ENCODE assay signal across 27 cellular contexts in the genomic region with DNA sequence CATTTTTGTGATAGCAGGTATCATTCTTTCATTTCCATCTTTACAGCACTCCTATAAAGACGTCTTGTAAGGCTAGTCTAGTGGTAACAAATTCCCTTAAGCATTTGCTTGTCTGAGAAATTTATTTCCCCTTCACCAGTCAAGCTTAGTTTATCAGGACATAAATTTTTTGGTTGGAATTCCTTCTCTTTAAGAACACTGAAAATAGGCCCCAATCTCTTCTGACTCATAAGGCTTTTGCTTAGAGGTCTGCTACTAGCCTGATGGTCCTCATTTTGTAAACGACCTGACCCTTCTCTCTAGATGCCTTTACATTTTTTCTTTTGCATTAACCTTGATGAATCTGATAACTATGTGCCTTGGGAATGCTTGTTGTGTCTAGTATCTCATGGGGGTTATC. TPM values are rescaled to one million over a fixed set of nuclear protein-coding genes. Genes with fewer than 3 reads are reported as not detected.
"Had no signal": no experiment of that assay in that cellular context is flagged by ENCODE, and none has a peak within 500 bp of the region (broad histone marks: within the 10 kb centered on the region; RNA-seq: fewer than 3 reads in every experiment).

No MANE protein-coding gene starts in this region.

- H3K4me2 ChIP-seq: KMS-11, PC-9 had no signal

- H3K27me3 ChIP-seq: Peyer's patch, SJCRH30 had no signal

- DNase-seq: Kasumi-1; MM.1S; NCI-H1092 treated with DMSO at 0.1 percent for 48 hours; NCI-H1436; NCI-H1694; NCI-H187 treated with DMSO at 0.1 percent for 48 hours; NCI-H2029 treated with DMSO at 0.1 percent for 48 hours; NCI-H2171 treated with DMSO at 0.1 percent for 48 hours; NCI-H524; NCI-H526 treated with DMSO at 0.1 percent for 48 hours; NCI-H748 treated with DMSO at 0.1 percent for 48 hours; NK-92 treated with Interleukin-12 subunit alpha and Interleukin-12 subunit beta, amount 100 ng/mL, for 24 hours; OCI-M1; PC-9; Peyer's patch; SHP77 treated with DMSO at 0.1 percent for 48 hours; SJCRH30; T-helper 1 cell had no signal

- H3K9ac ChIP-seq: KMS-11 had no signal

- ATAC-seq: HepG2, K562, Right ventricle myocardium inferior, SK-N-SH treated with all-trans-retinoic acid at 6 μM for 48 hours had no signal

- H3K36me3 ChIP-seq: Peyer's patch, SJCRH30 had no signal

- H3K4me1 ChIP-seq: SJCRH30 had no signal

- H3K4me3 ChIP-seq: K562, PC-9, Peyer's patch, SJCRH30 had no signal

- H2AFZ ChIP-seq: PC-9 had no signal

- H3K9me3 ChIP-seq: Peyer's patch, SJCRH30 had no signal

- H3K27ac ChIP-seq: KMS-11, PC-9, Peyer's patch, SJCRH30 had no signal

RNA-seq across cellular contexts. Expression of a gene that starts 20.3 kb away (rescaled TPM):
- total RNA-seq: HepG2, HT1080, K562, NCI-H460, Peyer's patch, RPMI7951, SJCRH30 had no signal
- polyA plus RNA-seq: HepG2, IgD-negative memory B cell, K562 had no signal

RNA-seq across cellular contexts. Expression of a gene that starts 21.6 kb away (rescaled TPM):
- total RNA-seq: HepG2, HT1080, NCI-H460, RPMI7951, SJCRH30 had no signal
- polyA plus RNA-seq: HepG2, K562 had no signal

RNA-seq across cellular contexts. Expression of a gene that starts 27.2 kb away (rescaled TPM):
- total RNA-seq: HepG2, HT1080, K562, NCI-H460, Peyer's patch, Right ventricle myocardium inferior, RPMI7951, SJCRH30 had no signal
- polyA plus RNA-seq: HepG2, IgD-negative memory B cell, K562 had no signal

RNA-seq across cellular contexts. Expression of a gene that starts 52.8 kb away (rescaled TPM):
- total RNA-seq: HepG2, HT1080, K562, NCI-H460, PC-9, SJCRH30 had no signal
- polyA plus RNA-seq: HepG2, IgD-negative memory B cell had no signal
